In genomic region chr10:36880898-36881297, GRCh38 we compare ENCODE assay signal across 8 cellular contexts.
A peak's percentile ranks its signal among the peaks of the same experiment; 100 is the strongest.
DNase-seq lines count a peak whose midpoint lies in the region; ATAC-seq and TF ChIP-seq lines count a peak whose summit lies in the region.

No MANE protein-coding gene starts in this region.

- no peak overlapping the region for H2AFZ ChIP-seq in osteoblast (ENCODE audit: low read length)

- no peaks in the 10 kb centered on the region for H3K9me3 Mint-ChIP-seq in naive thymus-derived CD8-positive, alpha-beta T cell

- DNase-seq in GM12865 (ENCODE audit: low read depth) (peak; percentile 22), LHCN-M2 (ENCODE audit: low read depth) (peak; percentile 9), choroid plexus epithelial cell (ENCODE audit: low read depth) (peak; percentile 75), osteoblast (ENCODE audit: insufficient read length, low spot score, missing footprints) (no peak), GF-D8 (lab: John Stamatoyannopoulos, UW) (no peak)
- DNase-seq in naive thymus-derived CD8-positive, alpha-beta T cell, result no peak

- peaks cover 0 to 3% (median 0%) of the 10 kb centered on the region in 5 donors for H3K27me3 Mint-ChIP-seq in naive thymus-derived CD8-positive, alpha-beta T cell

- no peaks in the 10 kb centered on the region for H3K79me2 ChIP-seq in osteoblast (ENCODE audit: insufficient read depth, low read length)

- no peaks in the 10 kb centered on the region for H3K4me1 Mint-ChIP-seq in naive thymus-derived CD8-positive, alpha-beta T cell

- H3K27ac ChIP-seq in osteoblast (ENCODE audit: low read depth, low read length), result no peak overlapping the region

- H3K36me3 Mint-ChIP-seq in naive thymus-derived CD8-positive, alpha-beta T cell, result no peaks in the 10 kb centered on the region

- peaks cover 7% of the 10 kb centered on the region for H3K27me3 ChIP-seq in osteoblast (ENCODE audit: insufficient read depth, low read length)

- H3K4me3 ChIP-seq in GM12865 (ENCODE audit: low read depth, low read length) (no peak overlapping the region), choroid plexus epithelial cell (ENCODE audit: low read depth, low read length) (no peak overlapping the region), osteoblast (ENCODE audit: insufficient read depth, low read length) (no peak overlapping the region)

- H4K20me1 ChIP-seq in osteoblast (ENCODE audit: insufficient read depth, low read length), result no peaks in the 10 kb centered on the region

- POLR2A ChIA-PET in naive thymus-derived CD8-positive, alpha-beta T cell (lab: Charles Lee), result no interaction called here

- no peaks in the 10 kb centered on the region for H3K36me3 ChIP-seq in osteoblast (ENCODE audit: insufficient read depth, low read length)

- H3K27ac Mint-ChIP-seq in naive thymus-derived CD8-positive, alpha-beta T cell, result no peak overlapping the region

- no peaks in the 10 kb centered on the region for H3K4me1 ChIP-seq in osteoblast (ENCODE audit: insufficient read depth, low read length)

- H3K4me3 Mint-ChIP-seq in naive thymus-derived CD8-positive, alpha-beta T cell, result no peak overlapping the region

- ATAC-seq in naive thymus-derived CD8-positive, alpha-beta T cell, result no peak
- no peak for ATAC-seq in HG02678 (IDR thresholded peaks at IDR 0.05; ENCODE audit: unreplicated experiment)
- no peak for ATAC-seq in GM21526 (IDR thresholded peaks at IDR 0.05; ENCODE audit: low FRiP score, unreplicated experiment)

- no peak overlapping the region for H3K4me2 ChIP-seq in osteoblast (ENCODE audit: insufficient read depth, low read length)

- TF ChIP-seq CTCF in GM12865 (IDR thresholded peaks at IDR 0.05; ENCODE audit: insufficient read depth, low read depth, low read length, missing control alignments), result peak; percentile 46
- TF ChIP-seq CTCF in choroid plexus epithelial cell (conservative IDR thresholded peaks at IDR 0.05; ENCODE audit: low read depth, low read length), result peak; percentile 72
- TF ChIP-seq CTCF in osteoblast (IDR thresholded peaks at IDR 0.05; ENCODE audit: extremely low read depth, low read depth, low read length), result peak; percentile 56

- no peaks in the 10 kb centered on the region for H3K9me3 ChIP-seq in osteoblast (ENCODE audit: low read depth, low read length)

Comparison
In these comparisons a context has a peak if more than half of its experiments do, and no peak if none do; other contexts are left out.
1. DNase-seq: peak in GM12865 (single experiment), LHCN-M2 (single experiment) and choroid plexus epithelial cell (single experiment); none in osteoblast (single experiment), naive thymus-derived CD8-positive, alpha-beta T cell (0 of 10) and GF-D8 (single experiment).
2. Peak in every context shown above with its lines, with median percentiles within 50 percentile points of each other: CTCF ChIP-seq.